Comparison of ENCODE assay signal across 31 cellular contexts in genomic region chr17:3903881-3904286, GRCh38. TPM values are rescaled to one million over a fixed set of nuclear protein-coding genes. Genes with fewer than 3 reads are reported as not detected.
DNase-seq lines count a peak whose midpoint lies in the region; ATAC-seq, FAIRE-seq and TF ChIP-seq lines count a peak whose summit lies in the region.
"Had no signal": no experiment of that assay in that cellular context is flagged by ENCODE, and none has a peak within 500 bp of the region (broad histone marks: within the 10 kb centered on the region; RNA-seq: fewer than 3 reads in every experiment).

No MANE protein-coding gene starts in this region.

- peaks cover 15 to 18% of the 10 kb centered on the region in 2 experiments for H3K4me1 Mint-ChIP-seq in H9
- H3K4me1 Mint-ChIP-seq in nephron progenitor cell: peaks cover 17% of the 10 kb centered on the region
- H3K4me1 Mint-ChIP-seq: activated naive CD4-positive, alpha-beta T cell treated with anti-CD3 and anti-CD28 coated beads, Interleukin-2, amount 50 U/mL, for 24 hours; activated T-helper 17 cell treated with anti-CD3 and anti-CD28 coated beads, Interleukin-2, amount 50 U/mL, for 72 hours had no signal

- H2BK12ac ChIP-seq in H9 (ENCODE audit: insufficient read length, low read depth, low read length): no peak overlapping the region
- peak overlapping the region; percentile 96; the same call in 1 of the 2 replicates for H2BK12ac ChIP-seq in H1 (ENCODE audit: low read depth, low read length)

- TF ChIP-seq CTCF in H9 (conservative IDR thresholded peaks at IDR 0.05): no peak
- TF ChIP-seq CTCF in H1 (IDR thresholded peaks at IDR 0.05; ENCODE audit: control extremely low read depth in 1 of 3, insufficient read depth in 1 of 3, low read depth in 1 of 3, low read length in 3 of 3): no peak
- no peak for TF ChIP-seq CTCF in nephron progenitor cell (IDR thresholded peaks at IDR 0.05)
- no peak for TF ChIP-seq CTCF in D721Med (IDR thresholded peaks at IDR 0.05; ENCODE audit: insufficient read depth, missing control alignments)

- no peak for TF ChIP-seq POLR2A in H1 (IDR thresholded peaks at IDR 0.05; ENCODE audit: control extremely low read depth in 1 of 2, low read depth in 2 of 2, low read length in 2 of 2)

- H3T11ph ChIP-seq in H9 (ENCODE audit: low read length): no peak overlapping the region

- H2BK5ac ChIP-seq in H9 (ENCODE audit: insufficient read length, low read length) (no peak overlapping the region), H1 (ENCODE audit: low read depth, low read length) (peak overlapping the region; percentile 96; the same call in 1 of the 2 replicates)

- H2BK120ac ChIP-seq in H9 (ENCODE audit: low read depth, low read length, poor library complexity, severe bottlenecking): no peak overlapping the region
- peak overlapping the region; percentile 70 for H2BK120ac ChIP-seq in H1 (replicated peaks; ENCODE audit: low read depth, low read length)

- H3K9me3 Mint-ChIP-seq in H9 (no peaks in the 10 kb centered on the region), nephron progenitor cell (no peaks in the 10 kb centered on the region)
- H3K9me3 Mint-ChIP-seq: activated naive CD4-positive, alpha-beta T cell treated with anti-CD3 and anti-CD28 coated beads, Interleukin-2, amount 50 U/mL, for 24 hours; activated T-helper 17 cell treated with anti-CD3 and anti-CD28 coated beads, Interleukin-2, amount 50 U/mL, for 72 hours; stimulated activated naive CD8-positive, alpha-beta T cell treated with anti-CD3 and anti-CD28 coated beads, Interleukin-15, Interleukin-2, amounts not matched to agents 100 ng/mL and 50 ng/mL, for 24 hours; T-helper 2 cell treated with Interferon-gamma antibody and Interleukin-4, amounts not matched to agents 5 μg/mL and 100 μg/mL, for 36 hours had no signal

- H3K23ac ChIP-seq in H9 (ENCODE audit: insufficient read length, low read depth, low read length) (no peak overlapping the region), H1 (ENCODE audit: insufficient read length) (no peak overlapping the region)

- H3K4ac ChIP-seq in H9 (ENCODE audit: low read depth, low read length): no peak overlapping the region
- peak overlapping the region; percentile 27 for H3K4ac ChIP-seq in H1 (replicated peaks; ENCODE audit: insufficient read length, low read depth, low read length)

- H2BK20ac ChIP-seq in H9 (ENCODE audit: low read depth, low read length, poor library complexity, severe bottlenecking) (no peak overlapping the region), H1 (ENCODE audit: low read length) (peak overlapping the region; percentile 90)

- H4K20me1 ChIP-seq in BLaER1 (no peaks in the 10 kb centered on the region), H9 (ENCODE audit: control insufficient read depth, insufficient read depth, insufficient read length) (no peaks in the 10 kb centered on the region), H1 (replicated peaks in 1 of 2; ENCODE audit: control insufficient read depth in 1 of 2, insufficient read depth in 2 of 2, low read length in 2 of 2) (no peaks in the 10 kb centered on the region)

- H3K79me2 ChIP-seq in H9 (ENCODE audit: insufficient read depth, low read length) (no peaks in the 10 kb centered on the region), H1 (ENCODE audit: control insufficient read depth in 1 of 2, insufficient read depth in 2 of 2, low read length in 2 of 2) (no peaks in the 10 kb centered on the region)

- H2AFZ ChIP-seq in H9 (ENCODE audit: low read length) (no peak overlapping the region), H1 (ENCODE audit: low read length) (no peak overlapping the region)

- H2BK15ac ChIP-seq in H9 (ENCODE audit: low read depth, low read length) (no peak overlapping the region), H1 (ENCODE audit: low read length) (no peak overlapping the region)

- H3K27me3 Mint-ChIP-seq in H9 (ENCODE audit: low read depth) (peaks cover 2% of the 10 kb centered on the region; the same call in 1 of the 2 replicates), nephron progenitor cell (ENCODE audit: low read depth, poor library complexity) (peaks cover 19% of the 10 kb centered on the region)
- H3K27me3 Mint-ChIP-seq: activated naive CD4-positive, alpha-beta T cell treated with anti-CD3 and anti-CD28 coated beads, Interleukin-2, amount 50 U/mL, for 24 hours; activated T-helper 17 cell treated with anti-CD3 and anti-CD28 coated beads, Interleukin-2, amount 50 U/mL, for 72 hours; stimulated activated naive CD8-positive, alpha-beta T cell treated with anti-CD3 and anti-CD28 coated beads, Interleukin-15, Interleukin-2, amounts not matched to agents 100 ng/mL and 50 ng/mL, for 24 hours had no signal

- no peak for TF ChIP-seq EP300 in H1 (IDR thresholded peaks at IDR 0.05; ENCODE audit: borderline replicate concordance in 1 of 2, low read depth in 2 of 2, low read length in 2 of 2)

- H3K79me1 ChIP-seq in H9 (ENCODE audit: insufficient read depth, low read depth, low read length, poor library complexity, severe bottlenecking) (no peaks in the 10 kb centered on the region), H1 (ENCODE audit: low read depth, low read length) (no peaks in the 10 kb centered on the region)

- DNase-seq in H9: no peak
- no peak for DNase-seq in H1 (ENCODE audit: low read depth in 1 of 2, low spot score in 2 of 2)
- DNase-seq in nephron progenitor cell: peak; percentile 36
- DNase-seq in cerebellar cortex (ENCODE audit: low spot score): no peak
- DNase-seq in D721Med (ENCODE audit: insufficient read length, low spot score): no peak
- DNase-seq: ACHN; activated CD4-positive, alpha-beta T cell treated with anti-CD3 and anti-CD28 coated beads for 4 hours; activated CD8-positive, alpha-beta T cell treated with anti-CD3 and anti-CD28 coated beads, Interleukin-2, amount 10 ng/mL, durations not matched to agents 7 days and 5 days; effector CD8-positive, alpha-beta T cell; IMR-90; kidney glomerular epithelial cell; NCI-H146; NCI-H2107; ovary; Right ventricle myocardium superior had no signal

- H3K14ac ChIP-seq in H9 (ENCODE audit: insufficient read depth, low read length) (peak overlapping the region; percentile 57; the same call in 1 of the 2 replicates), H1 (ENCODE audit: insufficient read length) (no peak overlapping the region)

- H3K27ac ChIP-seq in BLaER1: peak overlapping the region; percentile 98
- no peak overlapping the region for H3K27ac ChIP-seq in H9 (ENCODE audit: insufficient read length, low read depth, low read length)
- no peak overlapping the region for H3K27ac ChIP-seq in H1 (ENCODE audit: low read depth, low read length)
- H3K27ac ChIP-seq: coronary artery, ovary, thoracic aorta had no signal

- H3K4me3 ChIP-seq in BLaER1 (peak overlapping the region; percentile 70), H1 (ENCODE audit: extremely low read depth in 1 of 4, insufficient read depth in 2 of 4, low read depth in 3 of 4, low read length in 4 of 4) (no peak overlapping the region)
- H3K4me3 ChIP-seq: coronary artery, lung, ovary, smooth muscle cell, thoracic aorta had no signal

- peak overlapping the region in 1 of 3 experiments; percentile 52; a peak in 1 of 7 replicates for H3K27ac Mint-ChIP-seq in H9
- H3K27ac Mint-ChIP-seq in nephron progenitor cell: no peak overlapping the region
- H3K27ac Mint-ChIP-seq: activated CD8-positive, alpha-beta T cell treated with anti-CD3 and anti-CD28 coated beads, Interleukin-2, amount 10 ng/mL, durations not matched to agents 7 days and 5 days; activated naive CD4-positive, alpha-beta T cell treated with anti-CD3 and anti-CD28 coated beads, Interleukin-2, amount 50 U/mL, for 24 hours; activated T-helper 17 cell treated with anti-CD3 and anti-CD28 coated beads, Interleukin-2, amount 50 U/mL, for 72 hours; stimulated activated naive CD8-positive, alpha-beta T cell treated with anti-CD3 and anti-CD28 coated beads, Interleukin-15, Interleukin-2, amounts not matched to agents 100 ng/mL and 50 ng/mL, for 24 hours; T-helper 2 cell treated with Interferon-gamma antibody and Interleukin-4, amounts not matched to agents 5 μg/mL and 100 μg/mL, for 36 hours had no signal

- no peak overlapping the region for H2AK5ac ChIP-seq in H9 (ENCODE audit: insufficient read length, low read length)
- peak overlapping the region; percentile 65; the same call in 1 of the 2 replicates for H2AK5ac ChIP-seq in H1 (ENCODE audit: low read depth, low read length)

- H4K91ac ChIP-seq in H9 (ENCODE audit: insufficient read length, low read depth, low read length) (no peak overlapping the region), H1 (replicated peaks; ENCODE audit: insufficient read length, low read length) (peak overlapping the region; percentile 38)

- H3K36me3 ChIP-seq in BLaER1 (peaks cover 35% of the 10 kb centered on the region), H1 (ENCODE audit: control insufficient read depth in 2 of 4, insufficient read depth in 4 of 4, low read length in 3 of 4) (0 out of 8 replicates have a peak, but pooled peaks cover 0 to 2% (median 0%) of the 10 kb centered on the region in 4 experiments)
- H3K36me3 ChIP-seq: ovary, thoracic aorta had no signal

- H4K5ac ChIP-seq in H9 (ENCODE audit: insufficient read length, low read depth, low read length) (no peak overlapping the region), H1 (ENCODE audit: insufficient read length, low read depth, low read length) (peak overlapping the region; percentile 6)

- H3K18ac ChIP-seq in H9 (ENCODE audit: insufficient read length, low read depth, low read length) (peak overlapping the region; percentile 26), H1 (ENCODE audit: extremely low read depth, low read length) (peak overlapping the region; percentile 98)

- WGBS in H9 (ENCODE audit: extremely low coverage, insufficient read length, low lambda C conversion rate): no CpG with 5 or more reads among the region's 20 CpGs
- WGBS in H1 (ENCODE audit: extremely low coverage in 1 of 2, insufficient coverage in 1 of 2, insufficient read length in 1 of 2, insufficient replicate concordance in 2 of 2, low coverage in 1 of 2, low lambda C conversion rate in 2 of 2, missing lambda C conversion rate in 1 of 2), 2 experiments: 81% methylated on average over 8 of the region's 20 CpGs; no CpG with 5 or more reads in 1 of the 2 experiments

- H3K4me2 ChIP-seq in BLaER1 (peak overlapping the region; percentile 95), H9 (ENCODE audit: insufficient read depth, insufficient read length, low read length) (no peak overlapping the region), H1 (ENCODE audit: insufficient read depth in 1 of 2, low read depth in 2 of 2, low read length in 2 of 2) (peak overlapping the region; percentile 18 to 60; a peak in 3 of 4 replicates)
- H3K4me2 ChIP-seq: smooth muscle cell had no signal

- H3K27me3 ChIP-seq in BLaER1: no peaks in the 10 kb centered on the region
- no peaks in the 10 kb centered on the region for H3K27me3 ChIP-seq in H9 (ENCODE audit: insufficient read depth, low read length)
- H3K27me3 ChIP-seq in H1 (replicated peaks in 1 of 4; ENCODE audit: control insufficient read depth in 3 of 4, extremely low read depth in 1 of 4, insufficient read depth in 3 of 4, low read length in 3 of 4): no peaks in the 10 kb centered on the region
- H3K27me3 ChIP-seq: ovary had no signal

- POLR2A ChIA-PET in H1 (lab: Charles Lee; ENCODE audit: partially characterized antibody): interaction anchor here (0.9 to 3.8 kb wide), 6 partner anchors 10 to 61 kb away, joined by 3 to 22 read pairs (median 4); partner anchors contain the start of genes CAMKK1 and NCBP3

- H3K36me3 Mint-ChIP-seq in H9 (ENCODE audit: insufficient read depth in 1 of 3, low read depth in 3 of 3) (no peaks in the 10 kb centered on the region), nephron progenitor cell (ENCODE audit: low read depth) (no peaks in the 10 kb centered on the region)
- H3K36me3 Mint-ChIP-seq: activated naive CD4-positive, alpha-beta T cell treated with anti-CD3 and anti-CD28 coated beads, Interleukin-2, amount 50 U/mL, for 24 hours had no signal

- no peak for FAIRE-seq in H1 (lab: Jason Lieb, UNC)
- FAIRE-seq in D721Med (lab: Jason Lieb, UNC): no peak
- FAIRE-seq: G401.6, urothelium cell line had no signal

- H3K23me2 ChIP-seq in H9 (ENCODE audit: insufficient read length, low read depth, low read length, poor library complexity, severe bottlenecking): no peaks in the 10 kb centered on the region
- peaks cover 5% of the 10 kb centered on the region; the same call in 1 of the 2 replicates for H3K23me2 ChIP-seq in H1 (ENCODE audit: low read depth, low read length)

- H3K4me1 ChIP-seq in BLaER1 (peaks cover 74% of the 10 kb centered on the region), H9 (ENCODE audit: insufficient read depth, low read length) (no peaks in the 10 kb centered on the region; the same call in 1 of the 2 replicates), H1 (replicated peaks in 1 of 4; ENCODE audit: control insufficient read depth in 3 of 4, insufficient read depth in 4 of 4, low read length in 3 of 4) (peaks cover 0 to 31% (median 25%) of the 10 kb centered on the region in 4 experiments; a peak in 6 of 7 replicates)

- H3K4me3 Mint-ChIP-seq in H9 (no peak overlapping the region), nephron progenitor cell (no peak overlapping the region)
- H3K4me3 Mint-ChIP-seq: activated CD8-positive, alpha-beta T cell treated with anti-CD3 and anti-CD28 coated beads, Interleukin-2, amount 10 ng/mL, durations not matched to agents 7 days and 5 days; activated naive CD4-positive, alpha-beta T cell treated with anti-CD3 and anti-CD28 coated beads, Interleukin-2, amount 50 U/mL, for 24 hours; activated T-helper 17 cell treated with anti-CD3 and anti-CD28 coated beads, Interleukin-2, amount 50 U/mL, for 72 hours; stimulated activated naive CD8-positive, alpha-beta T cell treated with anti-CD3 and anti-CD28 coated beads, Interleukin-15, Interleukin-2, amounts not matched to agents 100 ng/mL and 50 ng/mL, for 24 hours; T-helper 2 cell treated with Interferon-gamma antibody and Interleukin-4, amounts not matched to agents 5 μg/mL and 100 μg/mL, for 36 hours had no signal

- CTCF ChIA-PET in H1 (lab: Charles Lee; ENCODE audit: partially characterized antibody): interaction anchor here (0.9 to 13.2 kb wide), 7 partner anchors 9 to 144 kb away, joined by 3 to 131 read pairs (median 17); partner anchors contain the start of genes CAMKK1 and NCBP3

- H4K8ac ChIP-seq in H9 (replicated peaks; ENCODE audit: insufficient read length, low read depth, low read length) (no peak overlapping the region), H1 (ENCODE audit: extremely low read depth, insufficient read depth, low read length) (peak overlapping the region; percentile 39)

- ATAC-seq in SK-N-SH treated with all-trans-retinoic acid at 6 μM for 48 hours: no peak
- ATAC-seq: activated CD8-positive, alpha-beta T cell treated with anti-CD3 and anti-CD28 coated beads, Interleukin-2, amount 10 ng/mL, durations not matched to agents 7 days and 5 days; activated T-helper 17 cell treated with anti-CD3 and anti-CD28 coated beads, Interleukin-2, amount 50 U/mL, for 72 hours; HCT116 had no signal

- H3K9me3 ChIP-seq in BLaER1 (no peaks in the 10 kb centered on the region), H9 (ENCODE audit: control insufficient read depth, low read depth, low read length) (no peaks in the 10 kb centered on the region), H1 (ENCODE audit: insufficient read depth in 2 of 2, low read depth in 1 of 2, low read length in 1 of 2) (no peaks in the 10 kb centered on the region)
- H3K9me3 ChIP-seq: ovary, thoracic aorta had no signal

- H3K9ac ChIP-seq in BLaER1 (peak overlapping the region; percentile 92), H9 (ENCODE audit: extremely low read depth, insufficient read length, low read length) (no peak overlapping the region), H1 (replicated peaks in 1 of 4; ENCODE audit: extremely low read depth in 1 of 4, low read depth in 3 of 4, low read length in 3 of 4) (no peak overlapping the region)

- no peak for TF ChIP-seq RAD21 in H1 (IDR thresholded peaks at IDR 0.05 in 1 of 2, conservative IDR thresholded peaks at IDR 0.05 in 1 of 2; ENCODE audit: low read depth in 2 of 2, low read length in 2 of 2)

- H3K56ac ChIP-seq in H9 (ENCODE audit: insufficient read length, low read depth, low read length): no peak overlapping the region
- no peak overlapping the region for H3K56ac ChIP-seq in H1 (replicated peaks; ENCODE audit: insufficient read length, low read depth, low read length)

RNA-seq across cellular contexts. Expression of gene CAMKK1, which starts 11.0 kb away (rescaled TPM):
- 6.4 and 6.7 TPM in 2 replicates for total RNA-seq in H9 (2021)
- 7.6 and 8.5 TPM in 2 replicates for total RNA-seq in H1 (2021; fragmentation: NEBNext Ultra II Directional; extraction: Animal tissue kit (Norgen Biotek cat#: 25700))
- polyA plus RNA-seq in H1 (2011; rRNA removed): 7.1 and 10.4 TPM in 2 replicates
- 10.4 TPM for polyA plus RNA-seq in H1 (2011; cell fraction: cytosol; rRNA removed)
- polyA plus RNA-seq in H1 (2011; cell fraction: nucleus; rRNA removed): 19.7 TPM
- 7.4 to 9.0 TPM (median 8.4 TPM) in 4 replicates for polyA plus RNA-seq in H1 (2012, experiment 1 of 2)
- 5.3 TPM for polyA plus RNA-seq in H1 (2012, experiment 2 of 2)
- polyA plus RNA-seq in H1 (2013, experiment 1 of 2): 5.0 TPM
- 4.8 TPM for polyA plus RNA-seq in H1 (2013, experiment 2 of 2)
- polyA minus RNA-seq in H1 (2011; rRNA and poly(A)+ RNA removed): 7.3 and 9.5 TPM in 2 replicates
- 5.0 TPM for polyA minus RNA-seq in H1 (2011; cell fraction: cytosol; rRNA and poly(A)+ RNA removed)
- polyA minus RNA-seq in H1 (2011; cell fraction: nucleus; rRNA and poly(A)+ RNA removed): 7.9 TPM

RNA-seq across cellular contexts. Expression of gene P2RX1, which starts 12.4 kb away (rescaled TPM):
- 0.09 TPM in 1 of 2 replicates, not detected in the other for total RNA-seq in H9 (2021)
- total RNA-seq in H1 (2021; fragmentation: NEBNext Ultra II Directional; extraction: Animal tissue kit (Norgen Biotek cat#: 25700)): 0.19 and 0.45 TPM in 2 replicates
- polyA plus RNA-seq in H1 (2011; rRNA removed): 1.1 and 1.6 TPM in 2 replicates
- polyA plus RNA-seq in H1 (2011; cell fraction: cytosol; rRNA removed): 1.2 TPM
- 4.8 TPM for polyA plus RNA-seq in H1 (2011; cell fraction: nucleus; rRNA removed)
- 0.48 to 1.1 TPM (median 0.83 TPM) in 4 replicates for polyA plus RNA-seq in H1 (2012, experiment 1 of 2)
- polyA plus RNA-seq in H1 (2012, experiment 2 of 2): 0.29 TPM
- 0.83 TPM for polyA plus RNA-seq in H1 (2013, experiment 1 of 2)
- polyA plus RNA-seq in H1 (2013, experiment 2 of 2): 0.64 TPM
- 0.51 and 1.0 TPM in 2 replicates for polyA minus RNA-seq in H1 (2011; rRNA and poly(A)+ RNA removed)
- polyA minus RNA-seq in H1 (2011; cell fraction: cytosol; rRNA and poly(A)+ RNA removed): 0.66 TPM
- polyA minus RNA-seq in H1 (2011; cell fraction: nucleus; rRNA and poly(A)+ RNA removed): 1.1 TPM
- total RNA-seq: epithelial cell of proximal tubule, glomerular endothelial cell, IMR-90 had no signal
- polyA plus RNA-seq: IMR-90, neural cell had no signal

RNA-seq across cellular contexts. Expression of gene NCBP3, which starts 57.8 kb away (rescaled TPM):
- total RNA-seq in H9 (2021): 43.0 and 45.7 TPM in 2 replicates
- 46.1 and 47.9 TPM in 2 replicates for total RNA-seq in H1 (2021; fragmentation: NEBNext Ultra II Directional; extraction: Animal tissue kit (Norgen Biotek cat#: 25700))
- polyA plus RNA-seq in H1 (2011; rRNA removed): 16.5 and 19.6 TPM in 2 replicates
- polyA plus RNA-seq in H1 (2011; cell fraction: cytosol; rRNA removed): 32.0 TPM
- 22.5 TPM for polyA plus RNA-seq in H1 (2011; cell fraction: nucleus; rRNA removed)
- polyA plus RNA-seq in H1 (2012, experiment 1 of 2): 30.6 to 59.0 TPM (median 33.4 TPM) in 4 replicates
- polyA plus RNA-seq in H1 (2012, experiment 2 of 2): 4.8 TPM
- 35.0 TPM for polyA plus RNA-seq in H1 (2013, experiment 1 of 2)
- 30.6 TPM for polyA plus RNA-seq in H1 (2013, experiment 2 of 2)
- 17.6 and 18.9 TPM in 2 replicates for polyA minus RNA-seq in H1 (2011; rRNA and poly(A)+ RNA removed)
- polyA minus RNA-seq in H1 (2011; cell fraction: cytosol; rRNA and poly(A)+ RNA removed): 8.6 TPM
- 30.1 TPM for polyA minus RNA-seq in H1 (2011; cell fraction: nucleus; rRNA and poly(A)+ RNA removed)
